Comparison of ENCODE assay signal across 9 cellular contexts in genomic region chr5:122492675-122493074, GRCh38.
DNase-seq lines count a peak whose midpoint lies in the region; ATAC-seq and TF ChIP-seq lines count a peak whose summit lies in the region.
"Had no signal": no experiment of that assay in that cellular context is flagged by ENCODE, and none has a peak within 500 bp of the region (broad histone marks: within the 10 kb centered on the region; RNA-seq: fewer than 3 reads in every experiment).

No MANE protein-coding gene starts in this region.

- H3K27ac ChIP-seq in tibial artery (no peak overlapping the region), esophagus muscularis mucosa (replicated peaks in 1 of 4) (no peak overlapping the region), ovary (no peak overlapping the region)
- H3K27ac ChIP-seq: epithelial cell of prostate had no signal

- H3K4me1 ChIP-seq in tibial artery = no peaks in the 10 kb centered on the region
- peaks cover 0 to 4% (median 0%) of the 10 kb centered on the region in 4 donors for H3K4me1 ChIP-seq in esophagus muscularis mucosa
- H3K4me1 ChIP-seq in ovary (ENCODE audit: insufficient read depth) = peaks cover under 1% of the 10 kb centered on the region

- H3K27me3 ChIP-seq in tibial artery = no peaks in the 10 kb centered on the region
- H3K27me3 ChIP-seq in esophagus muscularis mucosa = no peaks in the 10 kb centered on the region
- no peaks in the 10 kb centered on the region for H3K27me3 ChIP-seq in ovary

- no peaks in the 10 kb centered on the region for H3K9me3 ChIP-seq in tibial artery
- H3K9me3 ChIP-seq in esophagus muscularis mucosa = no peaks in the 10 kb centered on the region
- H3K9me3 ChIP-seq in ovary = no peaks in the 10 kb centered on the region

- TF ChIP-seq POLR2A in esophagus muscularis mucosa (IDR thresholded peaks at IDR 0.05; ENCODE audit: low read depth) (no peak), ovary (IDR thresholded peaks at IDR 0.05) (no peak)

- TF ChIP-seq EP300 in esophagus muscularis mucosa (IDR thresholded peaks at IDR 0.05) = no peak
- TF ChIP-seq EP300 in ovary (IDR thresholded peaks at IDR 0.05) = no peak

- ATAC-seq in left ventricle myocardium superior = no peak

- DNase-seq in NCI-H345 (lab: John Stamatoyannopoulos, UW) (peak; percentile 20), NCI-H345 treated with DMSO at 0.1 percent for 48 hours (lab: John Stamatoyannopoulos, UW; ENCODE audit: unreplicated experiment) (no peak), NCI-H446 (lab: John Stamatoyannopoulos, UW) (peak; percentile 71 to 84), dermis blood vessel endothelial cell (peak; percentile 22), tibial artery (no peak), esophagus muscularis mucosa (ENCODE audit: extremely low spot score) (no peak), ovary (no peak), left ventricle myocardium superior (no peak)

- H3K4me3 ChIP-seq in tibial artery (no peak overlapping the region), esophagus muscularis mucosa (no peak overlapping the region), ovary (no peak overlapping the region)

- no peaks in the 10 kb centered on the region for H3K36me3 ChIP-seq in tibial artery
- H3K36me3 ChIP-seq in esophagus muscularis mucosa = no peaks in the 10 kb centered on the region
- no peaks in the 10 kb centered on the region for H3K36me3 ChIP-seq in ovary

- intact Hi-C loops in tibial artery (cut with DNase I; ENCODE audit: low total_unique reads) = loop anchor here (10.0 kb wide), 1 partner anchor 298 kb away; no protein-coding TSS in a partner anchor
- intact Hi-C loops in esophagus muscularis mucosa (cut with DNase I) = no loop called here
- intact Hi-C loops in ovary (cut with DNase I) = no loop called here
- intact Hi-C loops in left ventricle myocardium superior (cut with micrococcal nuclease) = no loop called here

- WGBS in esophagus muscularis mucosa = 46% methylated on average over 3 of the region's 3 CpGs
- WGBS in ovary, 3 donors = 33 to 46% (median 40%) methylated on average over 3 of the region's 3 CpGs

- TF ChIP-seq CTCF in tibial artery (IDR thresholded peaks at IDR 0.05) (peak; percentile 11 to 18), esophagus muscularis mucosa (IDR thresholded peaks at IDR 0.05) (no peak), ovary (IDR thresholded peaks at IDR 0.05) (no peak)

Comparison
In these comparisons a context has a peak if more than half of its experiments do, and no peak if none do; other contexts are left out.
1. DNase-seq: peak in NCI-H345 (single experiment), NCI-H446 (2 of 2) and dermis blood vessel endothelial cell (single experiment); none in NCI-H345 treated with DMSO at 0.1 percent for 48 hours (single experiment), tibial artery (0 of 2), esophagus muscularis mucosa (single experiment), ovary (0 of 5) and left ventricle myocardium superior (single experiment).
2. CTCF ChIP-seq: peak in tibial artery (2 of 2); none in esophagus muscularis mucosa (0 of 3) and ovary (0 of 3).